Comparison of ENCODE assay signal across 12 cellular contexts in genomic region chr4:25223770-25224375, GRCh38. TPM values are rescaled to one million over a fixed set of nuclear protein-coding genes. Genes with fewer than 3 reads are reported as not detected.
DNase-seq lines count a peak whose midpoint lies in the region; ATAC-seq and TF ChIP-seq lines count a peak whose summit lies in the region.
"Had no signal": no experiment of that assay in that cellular context is flagged by ENCODE, and none has a peak within 500 bp of the region (broad histone marks: within the 10 kb centered on the region; RNA-seq: fewer than 3 reads in every experiment).

No MANE protein-coding gene starts in this region.

- H3K4me3 ChIP-seq in A673 (ENCODE audit: low read depth, low read length, poor library complexity, severe bottlenecking) = no peak overlapping the region
- no peak overlapping the region for H3K4me3 ChIP-seq in DND-41 (ENCODE audit: low read depth in 1 of 2, low read length in 2 of 2)
- no peak overlapping the region for H3K4me3 ChIP-seq in transverse colon
- H3K4me3 ChIP-seq: left lung had no signal

- intact Hi-C loops in A673 (cut with micrococcal nuclease; ENCODE audit: unreplicated experiment) = no loop called here
- intact Hi-C loops in transverse colon (cut with DNase I; ENCODE audit: low total_unique reads) = no loop called here

- no peak for TF ChIP-seq CTCF in A673 (conservative IDR thresholded peaks at IDR 0.05; ENCODE audit: low read depth, low read length)
- no peak for TF ChIP-seq CTCF in DND-41 (IDR thresholded peaks at IDR 0.05; ENCODE audit: borderline replicate concordance, extremely low read depth, low read length, poor library complexity, severe bottlenecking)
- TF ChIP-seq CTCF in transverse colon (IDR thresholded peaks at IDR 0.05) = no peak

- in situ Hi-C loops in SK-MEL-5 (cut with HindIII; ENCODE audit: low pct_unique_long_range_greater_than_20kb, low sequenced_read_pairs) (no loop called here), transverse colon (cut with MboI; ENCODE audit: low pct_ligation_motif_present in 1 of 4, low pct_unique_long_range_greater_than_20kb in 1 of 4, low sequenced_read_pairs in 3 of 4) (loop anchor here in 1 of 4 donors (25.0 kb wide), 1 partner anchor 88 kb away; the partner anchor contains the start of gene ZCCHC4)

- no peaks in the 10 kb centered on the region for H3K4me1 ChIP-seq in A673 (ENCODE audit: insufficient read depth, low read length, poor library complexity, severe bottlenecking)
- no peaks in the 10 kb centered on the region for H3K4me1 ChIP-seq in DND-41 (ENCODE audit: insufficient read depth, low read length)
- H3K4me1 ChIP-seq in transverse colon = no peaks in the 10 kb centered on the region
- H3K4me1 ChIP-seq: left lung had no signal

- no peaks in the 10 kb centered on the region for H3K79me2 ChIP-seq in DND-41 (ENCODE audit: insufficient read depth, low read length)

- H3K27ac ChIP-seq in A673 (ENCODE audit: low read depth, low read length, poor library complexity, severe bottlenecking) (no peak overlapping the region), DND-41 (ENCODE audit: low read length) (no peak overlapping the region), transverse colon (no peak overlapping the region)
- H3K27ac ChIP-seq: left lung had no signal

- peak; percentile 18 for DNase-seq in A673 (ENCODE audit: low spot score)
- DNase-seq in DND-41 = peak; percentile 63
- DNase-seq in SK-MEL-5 (ENCODE audit: low read depth, low spot score) = peak; percentile 6
- DNase-seq in fibroblast of peridontal ligament (ENCODE audit: extremely low read depth) = peak; percentile 37
- DNase-seq in AML-193 (lab: John Stamatoyannopoulos, UW) = no peak
- DNase-seq in transverse colon = no peak
- no peak for DNase-seq in stimulated activated CD8-positive, alpha-beta memory T cell treated with anti-CD3 and anti-CD28 coated beads, Interleukin-4, amount 100 ng/mL, for 48 hours
- DNase-seq: effector CD8-positive, alpha-beta T cell; H7; NCI-H510A had no signal

- POLR2A ChIA-PET in A673 (lab: Charles Lee; ENCODE audit: low non-redundant PET) = no interaction called here

- no peaks in the 10 kb centered on the region for H4K20me1 ChIP-seq in DND-41 (ENCODE audit: insufficient read depth, low read length)

- H3K36me3 ChIP-seq in A673 (ENCODE audit: insufficient read depth, low read length, poor library complexity, severe bottlenecking) (no peaks in the 10 kb centered on the region), DND-41 (ENCODE audit: insufficient read depth, low read length) (no peaks in the 10 kb centered on the region), transverse colon (no peaks in the 10 kb centered on the region)
- H3K36me3 ChIP-seq: left lung had no signal

- peaks cover 32% of the 10 kb centered on the region for H3K9me3 ChIP-seq in A673 (ENCODE audit: low read depth, low read length, poor library complexity, severe bottlenecking)
- peaks cover 47% of the 10 kb centered on the region for H3K9me3 ChIP-seq in DND-41 (ENCODE audit: insufficient read depth, low read length, severe bottlenecking)
- peaks cover 33 to 38% of the 10 kb centered on the region in 2 donors for H3K9me3 ChIP-seq in transverse colon

- H3K27me3 ChIP-seq in A673 (replicated peaks; ENCODE audit: insufficient read depth, low read depth, low read length, poor library complexity) = no peaks in the 10 kb centered on the region
- H3K27me3 ChIP-seq in DND-41 (ENCODE audit: insufficient read depth, low read length, poor library complexity) = no peaks in the 10 kb centered on the region
- no peaks in the 10 kb centered on the region for H3K27me3 ChIP-seq in transverse colon
- H3K27me3 ChIP-seq: left lung had no signal

- H2AFZ ChIP-seq in DND-41 (ENCODE audit: low read depth, low read length) = no peak overlapping the region

- TF ChIP-seq EP300 in transverse colon (IDR thresholded peaks at IDR 0.05; ENCODE audit: low read depth) = no peak

- WGBS in transverse colon (ENCODE audit: low coverage in 1 of 2), 2 donors = 82 to 89% methylated on average over 3 to 9 of the region's 9 CpGs

- ATAC-seq in DND-41 (ENCODE audit: insufficient read depth, low read depth) = no peak; the same call in 2 of the 3 replicates
- no peak for ATAC-seq in GM18505 (IDR thresholded peaks at IDR 0.05; ENCODE audit: unreplicated experiment)
- ATAC-seq: left lung had no signal

- CTCF ChIA-PET in A673 (lab: Charles Lee) = no interaction called here

- H3K9ac ChIP-seq in DND-41 (ENCODE audit: low read depth, low read length) = no peak overlapping the region

- H3K4me2 ChIP-seq in DND-41 (ENCODE audit: insufficient read depth, low read length) = no peak overlapping the region

- TF ChIP-seq POLR2A in GM18505 (IDR thresholded peaks at IDR 0.05; ENCODE audit: borderline replicate concordance, extremely low read depth, insufficient read depth, insufficient read length) (no peak), transverse colon (IDR thresholded peaks at IDR 0.05) (no peak)

- BruUV-seq in A673 (replicated peaks; lab: Mats Ljungman, UMichigan) = no TSS peak

RNA-seq across cellular contexts. Expression of gene PI4K2B, which starts 10.0 kb away (rescaled TPM):
- total RNA-seq in A673 (2021) (13.3 and 15.6 TPM in 2 replicates), transverse colon (10 to 100 TPM; 17.2 to 85.0 (median 28.7) TPM)
- total RNA-seq in SK-MEL-5 (2014; rRNA removed; shearing (Covaris generic)) = 9.1 and 10.3 TPM in 2 replicates
- polyA plus RNA-seq in SK-MEL-5 (2015; cell fraction: cytosol; rRNA removed) = 7.6 and 8.4 TPM in 2 replicates
- 7.8 and 12.0 TPM in 2 replicates for polyA plus RNA-seq in SK-MEL-5 (2015; cell fraction: nucleus; rRNA removed)

Comparison
In these comparisons a context has a peak if more than half of its experiments do, and no peak if none do; other contexts are left out.
1. DNase-seq: peak in A673 (single experiment), DND-41 (single experiment), SK-MEL-5 (single experiment) and fibroblast of peridontal ligament (single experiment); none in AML-193 (0 of 2), transverse colon (single experiment) and stimulated activated CD8-positive, alpha-beta memory T cell treated with anti-CD3 and anti-CD28 coated beads, Interleukin-4, amount 100 ng/mL, for 48 hours (single experiment).